12 cellular contexts compared by ENCODE assay signal in genomic region chr17:80704381-80704819, GRCh38.
DNase-seq lines count a peak whose midpoint lies in the region; ATAC-seq and TF ChIP-seq lines count a peak whose summit lies in the region.
"Had no signal": no experiment of that assay in that cellular context is flagged by ENCODE, and none has a peak within 500 bp of the region (broad histone marks: within the 10 kb centered on the region; RNA-seq: fewer than 3 reads in every experiment).

No MANE protein-coding gene starts in this region.

- H3F3A ChIP-seq in GM23338 (replicated peaks; ENCODE audit: low read depth): no peaks in the 10 kb centered on the region

- peaks cover 6% of the 10 kb centered on the region for H3K9me3 Mint-ChIP-seq in GM23338
- H3K9me3 Mint-ChIP-seq in activated naive CD8-positive, alpha-beta T cell (ENCODE audit: low read depth): peaks cover 3% of the 10 kb centered on the region
- H3K9me3 Mint-ChIP-seq in naive thymus-derived CD8-positive, alpha-beta T cell: peaks cover 0 to 42% (median 7%) of the 10 kb centered on the region in 9 donors

- intact Hi-C loops in right cardiac atrium (cut with DNase I): no loop called here

- H3K4me2 ChIP-seq in GM23338: no peak overlapping the region

- peaks cover 5% of the 10 kb centered on the region for H3K36me3 Mint-ChIP-seq in GM23338 (ENCODE audit: low read depth)
- peaks cover 9% of the 10 kb centered on the region for H3K36me3 Mint-ChIP-seq in activated naive CD8-positive, alpha-beta T cell
- peaks cover 9 to 22% (median 11%) of the 10 kb centered on the region in 3 donors for H3K36me3 Mint-ChIP-seq in naive thymus-derived CD8-positive, alpha-beta T cell

- H2AFZ ChIP-seq in GM23338: no peak overlapping the region

- peaks cover 49% of the 10 kb centered on the region for H3K79me2 ChIP-seq in GM23338 (replicated peaks; ENCODE audit: insufficient read depth)

- peaks cover 9% of the 10 kb centered on the region; the same call in 1 of the 2 replicates for H3K9me2 ChIP-seq in GM23338 (ENCODE audit: insufficient read depth)

- H3K27ac ChIP-seq in GM23338 (ENCODE audit: low read depth): no peak overlapping the region
- no peak overlapping the region for H3K27ac ChIP-seq in right cardiac atrium (ENCODE audit: low read length)
- H3K27ac ChIP-seq: suprapubic skin had no signal

- TF ChIP-seq CTCF in GM23338 (conservative IDR thresholded peaks at IDR 0.05; ENCODE audit: low read depth in 2 of 2): no peak

- POLR2A ChIA-PET in naive thymus-derived CD8-positive, alpha-beta T cell (lab: Charles Lee): interaction anchor here (0.9 to 2.2 kb wide), 4 partner anchors 8 to 43 kb away, joined by 3 to 8 read pairs (median 6); no protein-coding TSS in a partner anchor

- H3K4me1 ChIP-seq in GM23338 (ENCODE audit: insufficient read depth): peaks cover 16% of the 10 kb centered on the region
- H3K4me1 ChIP-seq in right cardiac atrium (ENCODE audit: control insufficient read depth, insufficient read depth, low read length): no peaks in the 10 kb centered on the region

- WGBS in right cardiac atrium: 75% methylated on average over 3 of the region's 3 CpGs

- no peaks in the 10 kb centered on the region for H3K36me3 ChIP-seq in GM23338 (ENCODE audit: insufficient read depth)

- no peaks in the 10 kb centered on the region for H3K9me3 ChIP-seq in right cardiac atrium (ENCODE audit: control insufficient read depth, low read length)
- H3K9me3 ChIP-seq: suprapubic skin had no signal

- no peaks in the 10 kb centered on the region for H3K27me3 ChIP-seq in GM23338 (ENCODE audit: insufficient read depth)
- no peaks in the 10 kb centered on the region for H3K27me3 ChIP-seq in right cardiac atrium (ENCODE audit: control insufficient read depth, insufficient read depth)
- H3K27me3 ChIP-seq: suprapubic skin had no signal

- no peaks in the 10 kb centered on the region for H4K20me1 ChIP-seq in GM23338 (replicated peaks; ENCODE audit: insufficient read depth)

- DNase-seq in NOMO-1 treated with DMSO at 0.1 percent for 48 hours (lab: John Stamatoyannopoulos, UW; ENCODE audit: unreplicated experiment) (peak; percentile 32), NOMO-1 treated with dmso at 0.1 percent for 144 hours (lab: John Stamatoyannopoulos, UW; ENCODE audit: unreplicated experiment) (no peak), GM23338 (ENCODE audit: low spot score) (no peak), DMS153 treated with DMSO at 0.1 percent for 48 hours (lab: John Stamatoyannopoulos, UW; ENCODE audit: unreplicated experiment) (no peak), right cardiac atrium (no peak)
- DNase-seq in naive thymus-derived CD8-positive, alpha-beta T cell: peak in 1 of 10 donors; percentile 12
- DNase-seq: NCI-H1694; NK-92 treated with Interleukin-12 subunit alpha and Interleukin-12 subunit beta, amount 100 ng/mL, for 24 hours; SW 1271 had no signal

- 0 out of 2 replicates have a peak overlapping the region, but pooled peaks have one; percentile 24 for H3K27ac Mint-ChIP-seq in GM23338
- peak overlapping the region; percentile 41 for H3K27ac Mint-ChIP-seq in activated naive CD8-positive, alpha-beta T cell
- peak overlapping the region; percentile 78 to 98 (median 90) for H3K27ac Mint-ChIP-seq in naive thymus-derived CD8-positive, alpha-beta T cell

- no peak overlapping the region for H3K4me3 ChIP-seq in GM23338
- no peak overlapping the region for H3K4me3 ChIP-seq in right cardiac atrium (ENCODE audit: low read length)
- H3K4me3 ChIP-seq: suprapubic skin had no signal

- peaks cover 31% of the 10 kb centered on the region for H3K4me1 Mint-ChIP-seq in GM23338
- H3K4me1 Mint-ChIP-seq in activated naive CD8-positive, alpha-beta T cell (ENCODE audit: low read depth): peaks cover 71% of the 10 kb centered on the region
- peaks cover 46 to 82% (median 78%) of the 10 kb centered on the region in 4 donors for H3K4me1 Mint-ChIP-seq in naive thymus-derived CD8-positive, alpha-beta T cell

- peaks cover 9% of the 10 kb centered on the region for H3K27me3 Mint-ChIP-seq in GM23338 (ENCODE audit: insufficient read depth, low read depth, poor library complexity)
- H3K27me3 Mint-ChIP-seq in activated naive CD8-positive, alpha-beta T cell: no peaks in the 10 kb centered on the region
- no peaks in the 10 kb centered on the region for H3K27me3 Mint-ChIP-seq in naive thymus-derived CD8-positive, alpha-beta T cell

- no peak for ATAC-seq in GM23338
- peak in 1 of 2 donors; percentile 37 for ATAC-seq in naive thymus-derived CD8-positive, alpha-beta T cell
- ATAC-seq in GM19351 (IDR thresholded peaks at IDR 0.05; ENCODE audit: unreplicated experiment): no peak
- no peak for ATAC-seq in right cardiac atrium

- H3K4me3 Mint-ChIP-seq in GM23338: no peak overlapping the region
- H3K4me3 Mint-ChIP-seq in activated naive CD8-positive, alpha-beta T cell: peak overlapping the region; percentile 18
- peak overlapping the region in 8 of 10 donors; percentile 25 to 81 (median 67) for H3K4me3 Mint-ChIP-seq in naive thymus-derived CD8-positive, alpha-beta T cell

TF ChIP-seq in GM23338, 12 proteins besides CTCF, POLR2A, EP300 and RAD21 (continues in another document):
- TF ChIP-seq JUNB (IDR thresholded peaks at IDR 0.05; ENCODE audit: unreplicated experiment) (no peak), STAT1 (IDR thresholded peaks at IDR 0.05; ENCODE audit: unreplicated experiment) (no peak), ZNF114 (CRISPR knock-in tag; IDR thresholded peaks at IDR 0.05) (no peak), EZH2 (IDR thresholded peaks at IDR 0.05; ENCODE audit: low read depth, unreplicated experiment) (no peak)
- TF ChIP-seq, protein P1, sequence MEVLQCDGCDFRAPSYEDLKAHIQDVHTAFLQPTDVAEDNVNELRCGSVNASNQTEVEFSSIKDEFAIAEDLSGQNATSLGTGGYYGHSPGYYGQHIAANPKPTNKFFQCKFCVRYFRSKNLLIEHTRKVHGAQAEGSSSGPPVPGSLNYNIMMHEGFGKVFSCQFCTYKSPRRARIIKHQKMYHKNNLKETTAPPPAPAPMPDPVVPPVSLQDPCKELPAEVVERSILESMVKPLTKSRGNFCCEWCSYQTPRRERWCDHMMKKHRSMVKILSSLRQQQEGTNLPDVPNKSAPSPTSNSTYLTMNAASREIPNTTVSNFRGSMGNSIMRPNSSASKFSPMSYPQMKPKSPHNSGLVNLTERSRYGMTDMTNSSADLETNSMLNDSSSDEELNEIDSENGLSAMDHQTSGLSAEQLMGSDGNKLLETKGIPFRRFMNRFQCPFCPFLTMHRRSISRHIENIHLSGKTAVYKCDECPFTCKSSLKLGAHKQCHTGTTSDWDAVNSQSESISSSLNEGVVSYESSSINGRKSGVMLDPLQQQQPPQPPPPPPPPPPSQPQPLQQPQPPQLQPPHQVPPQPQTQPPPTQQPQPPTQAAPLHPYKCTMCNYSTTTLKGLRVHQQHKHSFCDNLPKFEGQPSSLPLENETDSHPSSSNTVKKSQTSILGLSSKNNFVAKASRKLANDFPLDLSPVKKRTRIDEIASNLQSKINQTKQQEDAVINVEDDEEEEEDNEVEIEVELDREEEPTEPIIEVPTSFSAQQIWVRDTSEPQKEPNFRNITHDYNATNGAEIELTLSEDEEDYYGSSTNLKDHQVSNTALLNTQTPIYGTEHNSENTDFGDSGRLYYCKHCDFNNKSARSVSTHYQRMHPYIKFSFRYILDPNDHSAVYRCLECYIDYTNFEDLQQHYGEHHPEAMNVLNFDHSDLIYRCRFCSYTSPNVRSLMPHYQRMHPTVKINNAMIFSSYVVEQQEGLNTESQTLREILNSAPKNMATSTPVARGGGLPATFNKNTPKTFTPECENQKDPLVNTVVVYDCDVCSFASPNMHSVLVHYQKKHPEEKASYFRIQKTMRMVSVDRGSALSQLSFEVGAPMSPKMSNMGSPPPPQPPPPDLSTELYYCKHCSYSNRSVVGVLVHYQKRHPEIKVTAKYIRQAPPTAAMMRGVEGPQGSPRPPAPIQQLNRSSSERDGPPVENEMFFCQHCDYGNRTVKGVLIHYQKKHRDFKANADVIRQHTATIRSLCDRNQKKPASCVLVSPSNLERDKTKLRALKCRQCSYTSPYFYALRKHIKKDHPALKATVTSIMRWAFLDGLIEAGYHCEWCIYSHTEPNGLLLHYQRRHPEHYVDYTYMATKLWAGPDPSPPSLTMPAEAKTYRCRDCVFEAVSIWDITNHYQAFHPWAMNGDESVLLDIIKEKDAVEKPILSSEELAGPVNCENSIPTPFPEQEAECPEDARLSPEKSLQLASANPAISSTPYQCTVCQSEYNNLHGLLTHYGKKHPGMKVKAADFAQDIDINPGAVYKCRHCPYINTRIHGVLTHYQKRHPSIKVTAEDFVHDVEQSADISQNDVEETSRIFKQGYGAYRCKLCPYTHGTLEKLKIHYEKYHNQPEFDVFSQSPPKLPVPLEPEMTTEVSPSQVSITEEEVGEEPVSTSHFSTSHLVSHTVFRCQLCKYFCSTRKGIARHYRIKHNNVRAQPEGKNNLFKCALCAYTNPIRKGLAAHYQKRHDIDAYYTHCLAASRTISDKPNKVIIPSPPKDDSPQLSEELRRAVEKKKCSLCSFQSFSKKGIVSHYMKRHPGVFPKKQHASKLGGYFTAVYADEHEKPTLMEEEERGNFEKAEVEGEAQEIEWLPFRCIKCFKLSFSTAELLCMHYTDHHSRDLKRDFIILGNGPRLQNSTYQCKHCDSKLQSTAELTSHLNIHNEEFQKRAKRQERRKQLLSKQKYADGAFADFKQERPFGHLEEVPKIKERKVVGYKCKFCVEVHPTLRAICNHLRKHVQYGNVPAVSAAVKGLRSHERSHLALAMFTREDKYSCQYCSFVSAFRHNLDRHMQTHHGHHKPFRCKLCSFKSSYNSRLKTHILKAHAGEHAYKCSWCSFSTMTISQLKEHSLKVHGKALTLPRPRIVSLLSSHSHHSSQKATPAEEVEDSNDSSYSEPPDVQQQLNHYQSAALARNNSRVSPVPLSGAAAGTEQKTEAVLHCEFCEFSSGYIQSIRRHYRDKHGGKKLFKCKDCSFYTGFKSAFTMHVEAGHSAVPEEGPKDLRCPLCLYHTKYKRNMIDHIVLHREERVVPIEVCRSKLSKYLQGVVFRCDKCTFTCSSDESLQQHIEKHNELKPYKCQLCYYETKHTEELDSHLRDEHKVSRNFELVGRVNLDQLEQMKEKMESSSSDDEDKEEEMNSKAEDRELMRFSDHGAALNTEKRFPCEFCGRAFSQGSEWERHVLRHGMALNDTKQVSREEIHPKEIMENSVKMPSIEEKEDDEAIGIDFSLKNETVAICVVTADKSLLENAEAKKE (CRISPR knock-in tag; IDR thresholded peaks at IDR 0.05): no peak

Comparison
In these comparisons a context has a peak if more than half of its experiments do, and no peak if none do; other contexts are left out.
1. H3K27ac Mint-ChIP-seq: peak in every context shown above with its lines; median percentile 90 in naive thymus-derived CD8-positive, alpha-beta T cell; 41 in activated naive CD8-positive, alpha-beta T cell; 24 in GM23338.